Comparison of ENCODE assay signal across 8 cellular contexts in the genomic region with DNA sequence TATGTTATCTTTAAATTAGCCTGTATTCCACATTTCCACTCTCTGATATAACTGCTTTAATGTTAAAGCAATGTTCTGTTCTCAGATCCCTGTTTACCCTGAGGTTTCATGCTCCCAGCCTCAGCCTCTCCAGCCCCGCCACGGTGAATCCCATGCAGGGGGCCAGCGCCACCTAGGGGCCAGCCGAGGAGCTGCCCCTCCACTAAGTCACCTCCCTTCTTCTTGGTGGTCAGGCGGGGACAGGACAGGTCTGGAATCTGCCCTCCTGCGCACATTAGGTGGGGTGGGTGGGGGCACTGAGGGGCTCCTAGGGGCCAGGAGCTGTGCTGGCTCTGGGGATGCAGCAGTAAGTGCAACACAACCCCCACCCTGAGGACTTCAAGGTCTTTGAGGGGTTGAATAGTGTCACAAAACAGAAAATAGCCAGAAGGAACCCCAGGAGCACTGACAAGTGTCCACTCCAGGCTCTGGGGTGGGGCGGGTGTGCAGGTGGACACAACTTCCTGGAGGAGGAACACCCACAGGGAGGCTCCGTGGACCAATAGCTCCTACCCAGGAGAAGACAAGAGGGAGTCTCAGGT.
DNase-seq lines count a peak whose midpoint lies in the region; ATAC-seq and TF ChIP-seq lines count a peak whose summit lies in the region.

No MANE protein-coding gene starts in this region.

- WGBS in heart right ventricle, 2 donors, result 11 to 14% methylated on average over 8 of the region's 8 CpGs

- H3K27ac Mint-ChIP-seq in T-cell, result no peak overlapping the region
- no peak overlapping the region for H3K27ac Mint-ChIP-seq in activated naive CD8-positive, alpha-beta T cell treated with anti-CD3 and anti-CD28 coated beads, Interleukin-2, amount 50 U/mL, for 24 hours

- peak; percentile 46 for ATAC-seq in GM18907 (IDR thresholded peaks at IDR 0.05; ENCODE audit: unreplicated experiment)
- peak; percentile 38 to 61 (median 58) for ATAC-seq in T-cell (replicated peaks in 1 of 4)
- peak; percentile 30 for ATAC-seq in activated naive CD8-positive, alpha-beta T cell treated with anti-CD3 and anti-CD28 coated beads, Interleukin-2, amount 50 U/mL, for 24 hours
- ATAC-seq in heart right ventricle, result peak; percentile 80 to 91 (median 86)
- ATAC-seq in GM18519 (IDR thresholded peaks at IDR 0.05; ENCODE audit: low FRiP score, unreplicated experiment), result no peak

- peaks cover 0 to 6% (median 0%) of the 10 kb centered on the region in 9 donors for H3K36me3 ChIP-seq in heart right ventricle

- TF ChIP-seq CTCF in heart right ventricle (IDR thresholded peaks at IDR 0.05), result peak; percentile 93 to 98 (median 96)

- H3K4me3 ChIP-seq in heart right ventricle, result no peak overlapping the region

- intact Hi-C loops in heart right ventricle (cut with DNase I), result loop anchor here (1.0 to 10.0 kb wide), 11 partner anchors 64 to 334 kb away; partner anchors contain the start of gene RAB44 (in 1 of the 10)

- no peaks in the 10 kb centered on the region for H3K9me3 Mint-ChIP-seq in T-cell
- H3K9me3 Mint-ChIP-seq in activated naive CD8-positive, alpha-beta T cell treated with anti-CD3 and anti-CD28 coated beads, Interleukin-2, amount 50 U/mL, for 24 hours, result no peaks in the 10 kb centered on the region

- in situ Hi-C loops in ACHN (cut with HindIII; ENCODE audit: low pct_ligation_motif_present, low pct_unique_long_range_greater_than_20kb, low sequenced_read_pairs), result no loop called here

- H3K4me1 Mint-ChIP-seq in T-cell, result peaks cover 28 to 48% (median 42%) of the 10 kb centered on the region in 3 donors
- H3K4me1 Mint-ChIP-seq in activated naive CD8-positive, alpha-beta T cell treated with anti-CD3 and anti-CD28 coated beads, Interleukin-2, amount 50 U/mL, for 24 hours, result peaks cover 44% of the 10 kb centered on the region

- DNase-seq in ACHN, result peak; percentile 63
- DNase-seq in NCI-H146 (lab: John Stamatoyannopoulos, UW), result peak; percentile 74
- DNase-seq in T-cell, result peak; percentile 37 to 79 (median 68)
- peak; percentile 88 for DNase-seq in activated naive CD8-positive, alpha-beta T cell treated with anti-CD3 and anti-CD28 coated beads, Interleukin-2, amount 50 U/mL, for 24 hours
- DNase-seq in heart right ventricle, result peak; percentile 80 to 85
- DNase-seq in renal cortical epithelial cell (ENCODE audit: low read depth), result peak; percentile 44

- no peaks in the 10 kb centered on the region for H3K27me3 Mint-ChIP-seq in T-cell
- no peaks in the 10 kb centered on the region for H3K27me3 Mint-ChIP-seq in activated naive CD8-positive, alpha-beta T cell treated with anti-CD3 and anti-CD28 coated beads, Interleukin-2, amount 50 U/mL, for 24 hours

- no peak overlapping the region for H3K4me3 Mint-ChIP-seq in T-cell
- H3K4me3 Mint-ChIP-seq in activated naive CD8-positive, alpha-beta T cell treated with anti-CD3 and anti-CD28 coated beads, Interleukin-2, amount 50 U/mL, for 24 hours, result no peak overlapping the region

- no peak overlapping the region for H3K27ac ChIP-seq in heart right ventricle

- H3K4me1 ChIP-seq in heart right ventricle, result peaks cover 0 to 43% (median 14%) of the 10 kb centered on the region in 9 donors

- H3K9me3 ChIP-seq in heart right ventricle, result no peaks in the 10 kb centered on the region

- POLR2A ChIA-PET in T-cell (lab: Charles Lee), result interaction anchor here (0.6 to 1.0 kb wide), 2 partner anchors 162 to 402 kb away, joined by 3 to 4 read pairs; no protein-coding TSS in a partner anchor

- CTCF ChIA-PET in T-cell (lab: Charles Lee), result interaction anchor here (0.5 to 3.7 kb wide), 17 partner anchors 10 to 1867 kb away, joined by 3 to 20 read pairs (median 4); no protein-coding TSS in a partner anchor

- H3K36me3 Mint-ChIP-seq in T-cell, result no peaks in the 10 kb centered on the region
- no peaks in the 10 kb centered on the region for H3K36me3 Mint-ChIP-seq in activated naive CD8-positive, alpha-beta T cell treated with anti-CD3 and anti-CD28 coated beads, Interleukin-2, amount 50 U/mL, for 24 hours (ENCODE audit: low read depth)

- no peaks in the 10 kb centered on the region for H3K27me3 ChIP-seq in heart right ventricle
